In genomic region chr17:4998027-4998665, GRCh38 we compare ENCODE assay signal across 8 cellular contexts. TPM values are rescaled to one million over a fixed set of nuclear protein-coding genes. Genes with fewer than 3 reads are reported as not detected.
DNase-seq lines count a peak whose midpoint lies in the region; ATAC-seq and TF ChIP-seq lines count a peak whose summit lies in the region.

No MANE protein-coding gene starts in this region.

- no peaks in the 10 kb centered on the region for H3F3A ChIP-seq in DOHH2 (ENCODE audit: control insufficient read depth, insufficient read depth)

- peaks cover 12% of the 10 kb centered on the region for H3K79me2 ChIP-seq in DOHH2 (ENCODE audit: control insufficient read depth, low read length)

- H4K20me1 ChIP-seq in DOHH2 (ENCODE audit: control insufficient read depth, insufficient read depth, low read depth, low read length), result no peaks in the 10 kb centered on the region

- H3K4me2 ChIP-seq in DOHH2 (ENCODE audit: low read length), result peak overlapping the region; percentile 98

- H3K9me2 ChIP-seq in DOHH2 (replicated peaks; ENCODE audit: control insufficient read depth, low read length), result no peaks in the 10 kb centered on the region

- peak overlapping the region; percentile 85 for H3K4me3 ChIP-seq in DOHH2 (ENCODE audit: low read length)
- H3K4me3 ChIP-seq in HEK293 (ENCODE audit: low read depth, low read length), result peak overlapping the region; percentile 65
- peak overlapping the region; percentile 87 for H3K4me3 ChIP-seq in RWPE2 (ENCODE audit: severe bottlenecking)
- no peak overlapping the region for H3K4me3 ChIP-seq in endocrine pancreas (ENCODE audit: control insufficient read depth, insufficient read depth, low read length)
- H3K4me3 ChIP-seq in mucosa of descending colon, result peak overlapping the region; percentile 92

- H3K4me1 ChIP-seq in DOHH2 (ENCODE audit: control insufficient read depth, low read length) (peaks cover 21% of the 10 kb centered on the region), HEK293 (ENCODE audit: control insufficient read depth, insufficient read depth, low read length) (peaks cover 14% of the 10 kb centered on the region), RWPE2 (ENCODE audit: insufficient read depth, poor library complexity, severe bottlenecking) (peaks cover 3% of the 10 kb centered on the region), endocrine pancreas (ENCODE audit: control insufficient read depth, insufficient read depth, low read length) (no peaks in the 10 kb centered on the region), mucosa of descending colon (ENCODE audit: low read depth) (peaks cover 22% of the 10 kb centered on the region)

- H3K27me3 ChIP-seq in DOHH2 (ENCODE audit: control insufficient read depth, low read length) (no peaks in the 10 kb centered on the region), RWPE2 (ENCODE audit: insufficient read depth, poor library complexity, severe bottlenecking) (no peaks in the 10 kb centered on the region), endocrine pancreas (ENCODE audit: control insufficient read depth, insufficient read depth, low read length) (no peaks in the 10 kb centered on the region)

- H3K9me3 ChIP-seq in DOHH2 (ENCODE audit: control insufficient read depth, insufficient read depth, low read length) (no peaks in the 10 kb centered on the region), HEK293 (ENCODE audit: control insufficient read depth, insufficient read depth, low read depth, low read length) (no peaks in the 10 kb centered on the region), RWPE2 (ENCODE audit: severe bottlenecking) (no peaks in the 10 kb centered on the region), endocrine pancreas (ENCODE audit: control insufficient read depth, low read length) (no peaks in the 10 kb centered on the region), mucosa of descending colon (no peaks in the 10 kb centered on the region)

- no peak for TF ChIP-seq CTCF in DOHH2 (IDR thresholded peaks at IDR 0.05; ENCODE audit: low read depth, low read length, poor library complexity, severe bottlenecking)
- no peak for TF ChIP-seq CTCF in HEK293 (tag by site-specific recombination; IDR thresholded peaks at IDR 0.05)
- TF ChIP-seq CTCF in RWPE2 (IDR thresholded peaks at IDR 0.05; ENCODE audit: poor library complexity, severe bottlenecking), result no peak
- no peak for TF ChIP-seq CTCF in mucosa of descending colon (IDR thresholded peaks at IDR 0.05)

- CTCF ChIA-PET in HEK293 (lab: Yijun Ruan, JAX), result interaction anchor here (0.6 to 3.1 kb wide), 6 partner anchors 9 to 209 kb away, joined by 3 to 21 read pairs (median 4); partner anchors contain the start of gene CAMTA2

- peak overlapping the region; percentile 47 for H3K9ac ChIP-seq in endocrine pancreas (ENCODE audit: control insufficient read depth, insufficient read depth, low read length)

- POLR2A ChIA-PET in HEK293 (lab: Yijun Ruan, JAX), result interaction anchor here (0.7 to 2.5 kb wide), 16 partner anchors 9 to 442 kb away, joined by 3 to 27 read pairs (median 4); partner anchors contain the start of genes CAMTA2, ENO3, PELP1 and PFN1

- DNase-seq in RWPE2 (ENCODE audit: low spot score) (no peak), mucosa of descending colon (peak in 2 of 3 donors; percentile 47 to 74), NCI-H748 treated with DMSO at 0.1 percent for 48 hours (lab: John Stamatoyannopoulos, UW) (no peak)

- ATAC-seq in RWPE2 (ENCODE audit: low read depth), result peak; percentile 2; the same call in 1 of the 3 replicates
- ATAC-seq in mucosa of descending colon, result peak; percentile 12
- ATAC-seq in HG02885 (IDR thresholded peaks at IDR 0.05; ENCODE audit: poor library complexity, unreplicated experiment), result no peak
- no peak for ATAC-seq in GM21526 (IDR thresholded peaks at IDR 0.05; ENCODE audit: low FRiP score, unreplicated experiment)

- H3K36me3 ChIP-seq in DOHH2 (ENCODE audit: control insufficient read depth, low read length) (peaks cover 16% of the 10 kb centered on the region), HEK293 (ENCODE audit: control insufficient read depth in 2 of 2, insufficient read depth in 1 of 2, low read length in 2 of 2) (peaks cover 6 to 26% of the 10 kb centered on the region in 2 experiments; a peak in 2 of 3 replicates), RWPE2 (ENCODE audit: low read depth) (peaks cover 40% of the 10 kb centered on the region), endocrine pancreas (ENCODE audit: control insufficient read depth, insufficient read depth, low read length) (no peaks in the 10 kb centered on the region), mucosa of descending colon (ENCODE audit: low read depth) (peaks cover 7% of the 10 kb centered on the region)

- intact Hi-C loops in mucosa of descending colon (cut with DNase I, micrococcal nuclease), result no loop called here

- no peak overlapping the region for H3K27ac ChIP-seq in DOHH2 (ENCODE audit: low read depth, low read length)
- H3K27ac ChIP-seq in HEK293 (ENCODE audit: extremely low read depth, low read depth, low read length), result peak overlapping the region; percentile 77; the same call in 1 of the 2 replicates
- peak overlapping the region; percentile 65 for H3K27ac ChIP-seq in RWPE2 (ENCODE audit: poor library complexity, severe bottlenecking)

TF ChIP-seq in HEK293, 187 proteins besides CTCF, POLR2A, EP300 and RAD21 (continues in another document):
- TF ChIP-seq ZNF558 (tag by site-specific recombination; IDR thresholded peaks at IDR 0.05) (no peak), ZBTB48 (tag by site-specific recombination; IDR thresholded peaks at IDR 0.05) (peak; percentile 51; the same call in 1 of the 2 replicates), ZNF596 (tag by site-specific recombination; IDR thresholded peaks at IDR 0.05) (no peak), SETDB1 (IDR thresholded peaks at IDR 0.05; ENCODE audit: insufficient read length, low read length) (no peak), KLF8 (tag by site-specific recombination; IDR thresholded peaks at IDR 0.05) (0 out of 2 replicates have a peak, but pooled peaks have one; percentile 10), KLF16 (tag by site-specific recombination; IDR thresholded peaks at IDR 0.05) (peak; percentile 32; the same call in 1 of the 2 replicates), GFI1B (tag by site-specific recombination; IDR thresholded peaks at IDR 0.05) (no peak), ZNF561 (tag by site-specific recombination; IDR thresholded peaks at IDR 0.05; ENCODE audit: borderline replicate concordance) (no peak), ZNF341 (tag by site-specific recombination; IDR thresholded peaks at IDR 0.05; ENCODE audit: low read depth) (peak; percentile 80), OVOL3 (tag by site-specific recombination; IDR thresholded peaks at IDR 0.05) (no peak), ZIC2 (tag by site-specific recombination; IDR thresholded peaks at IDR 0.05) (peak; percentile 41; the same call in 1 of the 2 replicates), ZNF155 (tag by site-specific recombination; IDR thresholded peaks at IDR 0.05) (no peak), HOXD13 (CRISPR knock-in tag; IDR thresholded peaks at IDR 0.05; ENCODE audit: borderline replicate concordance) (no peak), GLIS1 (tag by site-specific recombination; IDR thresholded peaks at IDR 0.05) (peak; percentile 42), ZSCAN4 (tag by site-specific recombination; IDR thresholded peaks at IDR 0.05) (no peak), ZNF704 (tag by site-specific recombination; IDR thresholded peaks at IDR 0.05) (no peak)

RNA-seq across cellular contexts. Expression of gene KIF1C, which starts 0.4 kb away (rescaled TPM):
- 100 to 1,000 TPM; 219 to 286 (median 273) TPM for total RNA-seq in mucosa of descending colon

RNA-seq across cellular contexts. Expression of gene INCA1, which starts 0.8 kb away (rescaled TPM):
- 1 to 10 TPM; 1.8 to 4.5 (median 3.5) TPM for total RNA-seq in mucosa of descending colon

RNA-seq across cellular contexts. Expression of gene CAMTA2, which starts 10.7 kb away (rescaled TPM):
- total RNA-seq in mucosa of descending colon, result 10 to 100 TPM; 56.6 to 71.7 (median 57.1) TPM

RNA-seq across cellular contexts. Expression of gene SPAG7, which starts 30.5 kb away (rescaled TPM):
- total RNA-seq in mucosa of descending colon, result 10 to 100 TPM; 41.3 to 54.0 (median 51.7) TPM

RNA-seq across cellular contexts. Expression of gene SLC52A1, which starts 37.1 kb away (rescaled TPM):
- 1 to 10 TPM; 3.0 to 5.3 (median 3.6) TPM for total RNA-seq in mucosa of descending colon

Comparison
In these comparisons a context has a peak if more than half of its experiments do, and no peak if none do; other contexts are left out.
1. ATAC-seq: peak in RWPE2 (single experiment) and mucosa of descending colon (single experiment); none in HG02885 (single experiment) and GM21526 (single experiment).
2. DNase-seq: peak in mucosa of descending colon (2 of 3); none in RWPE2 (single experiment) and NCI-H748 treated with DMSO at 0.1 percent for 48 hours (single experiment).